ENCODE assay signal across 24 cellular contexts in the genomic region with DNA sequence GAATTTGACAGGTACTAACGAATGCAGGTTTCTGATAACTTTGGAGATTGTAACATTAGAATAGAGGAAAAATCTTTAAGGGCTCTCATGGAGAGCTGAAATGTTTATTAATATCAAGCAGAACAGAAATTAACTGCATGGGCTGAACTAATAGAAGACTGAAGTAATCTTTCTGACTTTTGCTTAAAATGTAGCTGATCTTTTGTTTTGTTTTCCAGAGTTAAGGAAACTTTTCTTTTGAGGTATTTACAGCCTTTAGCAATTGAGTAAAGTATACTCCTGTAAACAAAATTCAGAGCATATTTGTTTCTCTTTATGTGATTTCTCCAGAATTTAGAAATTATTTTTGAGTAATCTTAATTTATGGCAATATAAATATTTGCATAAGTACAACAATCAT. TPM values are rescaled to one million over a fixed set of nuclear protein-coding genes. Genes with fewer than 3 reads are reported as not detected.
DNase-seq lines count a peak whose midpoint lies in the region; TF ChIP-seq lines count a peak whose summit lies in the region.
"Had no signal": no experiment of that assay in that cellular context is flagged by ENCODE, and none has a peak within 500 bp of the region (broad histone marks: within the 10 kb centered on the region; RNA-seq: fewer than 3 reads in every experiment).

No MANE protein-coding gene starts in this region.

- H3K9me3 ChIP-seq in HEK293 (ENCODE audit: control insufficient read depth, insufficient read depth, low read depth, low read length) = no peaks in the 10 kb centered on the region
- H3K9me3 ChIP-seq: A549, BE2C had no signal

- TF ChIP-seq CTCF in HEK293 (tag by site-specific recombination; IDR thresholded peaks at IDR 0.05) = no peak

- intact Hi-C loops in posterior vena cava (cut with DNase I) = no loop called here

- POLR2A ChIA-PET in HEK293 (lab: Yijun Ruan, JAX) = no interaction called here

- no peaks in the 10 kb centered on the region for H3K36me3 ChIP-seq in HEK293 (ENCODE audit: control insufficient read depth in 2 of 2, insufficient read depth in 1 of 2, low read length in 2 of 2)
- H3K36me3 ChIP-seq: BLaER1 had no signal

- no peak overlapping the region for H3K4me3 ChIP-seq in HEK293 (ENCODE audit: low read depth, low read length)
- H3K4me3 ChIP-seq: A549, BLaER1, GM12878 had no signal

- in situ Hi-C loops in Caki2 (cut with HindIII; ENCODE audit: low pct_unique_long_range_greater_than_20kb, low sequenced_read_pairs) = no loop called here

- no peak overlapping the region for H3K27ac ChIP-seq in HEK293 (ENCODE audit: extremely low read depth, low read depth, low read length)
- H3K27ac ChIP-seq: A549, BLaER1 had no signal

- H3K4me1 ChIP-seq in HEK293 (ENCODE audit: control insufficient read depth, insufficient read depth, low read length) = no peaks in the 10 kb centered on the region
- H3K4me1 ChIP-seq: BE2C, BLaER1 had no signal

- CTCF ChIA-PET in HEK293 (lab: Yijun Ruan, JAX) = no interaction called here

- DNase-seq in Caki2 (ENCODE audit: low read depth) = peak; percentile 10
- no peak for DNase-seq in inferior parietal cortex (ENCODE audit: extremely low spot score)
- no peak for DNase-seq in posterior vena cava (ENCODE audit: low spot score)
- no peak for DNase-seq in stimulated activated CD4-positive, alpha-beta T cell treated with anti-CD3 and anti-CD28 coated beads, Interleukin-12 subunit alpha, Interleukin-12 subunit beta, amount 100 ng/mL, for 4 hours
- DNase-seq: 8988T; AML-193; BE2C; C1 segment of cervical spinal cord; CD4-positive, alpha-beta memory T cell; CD4-positive, CD25-positive, alpha-beta regulatory T cell; CD8-positive, alpha-beta memory T cell; COR-L47; DMS 273 treated with DMSO at 0.1 percent for 48 hours; DMS153; DMS53; DMS79; DND-41; EL; GDM1 had no signal

TF ChIP-seq in HEK293, 187 proteins besides CTCF, POLR2A, EP300 and RAD21:
- peak; percentile 93 for TF ChIP-seq SETDB1 (IDR thresholded peaks at IDR 0.05; ENCODE audit: insufficient read length, low read length)
- TF ChIP-seq KLF7 (tag by site-specific recombination; IDR thresholded peaks at IDR 0.05; ENCODE audit: borderline replicate concordance) = no peak

RNA-seq across cellular contexts. Expression of a gene that starts 43.9 kb away (rescaled TPM):
- 0.09 and 1.0 TPM in 2 replicates for total RNA-seq in Caki2 (2014; rRNA removed; shearing (Covaris generic); ENCODE audit: low replicate concordance)
- 10 to 100 TPM in 1 of 2 donors, 1 to 10 TPM in 1; 6.4 to 12.2 TPM for total RNA-seq in posterior vena cava
- total RNA-seq: CD4-positive, CD25-positive, alpha-beta regulatory T cell; CD8-positive, alpha-beta memory T cell; G401 had no signal
